11 cellular contexts compared by ENCODE assay signal in genomic region chrX:40177489-40177888, GRCh38.
A peak's percentile ranks its signal among the peaks of the same experiment; 100 is the strongest.
DNase-seq lines count a peak whose midpoint lies in the region; ATAC-seq, FAIRE-seq and TF ChIP-seq lines count a peak whose summit lies in the region.
"Had no signal": no experiment of that assay in that cellular context is flagged by ENCODE, and none has a peak within 500 bp of the region (broad histone marks: within the 10 kb centered on the region; RNA-seq: fewer than 3 reads in every experiment).

No MANE protein-coding gene starts in this region.

- no peak for TF ChIP-seq RAD21 in HepG2 (CRISPR knock-in tag; IDR thresholded peaks at IDR 0.05)

- WGBS in HepG2 (ENCODE audit: low lambda C conversion rate): 48% methylated on average over 2 of the region's 2 CpGs

- no peaks in the 10 kb centered on the region for H4K20me1 ChIP-seq in HepG2 (ENCODE audit: insufficient read depth, low read length)

- H3K36me3 Mint-ChIP-seq in activated T-cell treated with anti-CD3 and anti-CD28 coated beads, Interleukin-2, amount 50 U/mL, for 4 hours (ENCODE audit: insufficient read depth): no peaks in the 10 kb centered on the region
- H3K36me3 Mint-ChIP-seq in activated CD4-positive, alpha-beta memory T cell treated with anti-CD3 and anti-CD28 coated beads for 36 hours: peaks cover 5% of the 10 kb centered on the region

- BruUV-seq in HepG2 (replicated peaks; lab: Mats Ljungman, UMichigan): no TSS peak

- DNase-seq in activated T-cell treated with anti-CD3 and anti-CD28 coated beads, Interleukin-2, amount 50 U/mL, for 4 hours: no peak
- no peak for DNase-seq in activated T-cell treated with anti-CD3 and anti-CD28 coated beads, Interleukin-2, amount 50 U/mL, for 48 hours
- no peak for DNase-seq in activated CD4-positive, alpha-beta memory T cell treated with anti-CD3 and anti-CD28 coated beads for 36 hours
- DNase-seq in HepG2 (ENCODE audit: low spot score) (no peak), thoracic aorta (ENCODE audit: low spot score) (no peak), ACHN (no peak), SW 1271 (lab: John Stamatoyannopoulos, UW) (no peak), dedifferentiated amniotic fluid mesenchymal stem cell (ENCODE audit: extremely low spot score) (no peak)
- DNase-seq: AML-193; central memory CD4-positive, alpha-beta T cell; SIG-M5 had no signal

- no peak for TF ChIP-seq POLR2A in HepG2 (IDR thresholded peaks at IDR 0.05; ENCODE audit: insufficient read depth in 1 of 2, low read depth in 2 of 2, low read length in 2 of 2)

- H3K27ac ChIP-seq in HepG2 (ENCODE audit: extremely low read length, insufficient read depth, low read length) (peak overlapping the region; percentile 95), thoracic aorta (peak overlapping the region; percentile 93 to 96)

- intact Hi-C loops in activated CD4-positive, alpha-beta memory T cell treated with anti-CD3 and anti-CD28 coated beads for 36 hours (cut with micrococcal nuclease): loop anchor here (10.0 kb wide), 1 partner anchor 907 kb away; the partner anchor contains the start of gene USP9X
- intact Hi-C loops in HepG2 (cut with micrococcal nuclease; ENCODE audit: unreplicated experiment): loop anchor here (2.0 kb wide), 1 partner anchor 69 kb away; no protein-coding TSS in a partner anchor

- no peaks in the 10 kb centered on the region for H3K9me3 ChIP-seq in HepG2 (ENCODE audit: low read length)
- H3K9me3 ChIP-seq in thoracic aorta: no peaks in the 10 kb centered on the region

- H3K4me2 ChIP-seq in HepG2 (ENCODE audit: low read depth, low read length): peak overlapping the region; percentile 67

- H3K79me2 ChIP-seq in HepG2 (ENCODE audit: insufficient read depth, low read length): peaks cover 6% of the 10 kb centered on the region

- H3K9ac ChIP-seq in HepG2 (ENCODE audit: insufficient read depth, low read depth, low read length): peak overlapping the region; percentile 56

- H2AFZ ChIP-seq in HepG2 (ENCODE audit: low read length): no peak overlapping the region

- TF ChIP-seq CTCF in HepG2 (CRISPR knock-in tag; IDR thresholded peaks at IDR 0.05) (no peak), thoracic aorta (IDR thresholded peaks at IDR 0.05) (no peak)

- H3K4me3 ChIP-seq in HepG2 (replicated peaks in 1 of 3; ENCODE audit: insufficient read depth in 1 of 3, low read depth in 2 of 3, low read length in 3 of 3) (peak overlapping the region in 1 of 3 experiments; percentile 74; a peak in 1 of 6 replicates), thoracic aorta (peak overlapping the region; percentile 81)

- no peak for ATAC-seq in activated T-cell treated with anti-CD3 and anti-CD28 coated beads, Interleukin-2, amount 50 U/mL, for 4 hours
- ATAC-seq in HepG2 (no peak), thoracic aorta (ENCODE audit: insufficient number of reproducible peaks, low FRiP score, low read depth) (no peak)

- H3K27ac Mint-ChIP-seq in activated CD4-positive, alpha-beta memory T cell treated with anti-CD3 and anti-CD28 coated beads for 36 hours: peak overlapping the region; percentile 100

- no peak for FAIRE-seq in HepG2 (lab: Jason Lieb, UNC)

- H3K4me1 Mint-ChIP-seq in activated T-cell treated with anti-CD3 and anti-CD28 coated beads, Interleukin-2, amount 50 U/mL, for 4 hours (ENCODE audit: low read depth): peaks cover 18% of the 10 kb centered on the region
- peaks cover 14% of the 10 kb centered on the region for H3K4me1 Mint-ChIP-seq in activated CD4-positive, alpha-beta memory T cell treated with anti-CD3 and anti-CD28 coated beads for 36 hours (ENCODE audit: low read depth)

- TF ChIP-seq EP300 in HepG2 (IDR thresholded peaks at IDR 0.05; ENCODE audit: low read depth in 2 of 2, low read length in 2 of 2): no peak
- no peak for TF ChIP-seq EP300 in HepG2 (CRISPR knock-in tag; IDR thresholded peaks at IDR 0.05; ENCODE audit: borderline replicate concordance)

- H3K36me3 ChIP-seq in HepG2 (replicated peaks in 1 of 2; ENCODE audit: control insufficient read depth in 1 of 2, insufficient read depth in 2 of 2, low read length in 2 of 2) (no peaks in the 10 kb centered on the region), thoracic aorta (no peaks in the 10 kb centered on the region)

- in situ Hi-C loops in HepG2 (cut with HindIII; ENCODE audit: extremely low pct_ligation_motif_present, low pct_unique_long_range_greater_than_20kb): no loop called here
- in situ Hi-C loops in ACHN (cut with HindIII; ENCODE audit: low pct_ligation_motif_present, low pct_unique_long_range_greater_than_20kb, low sequenced_read_pairs): no loop called here

- POLR2A ChIA-PET in activated CD4-positive, alpha-beta memory T cell treated with anti-CD3 and anti-CD28 coated beads for 36 hours (lab: Charles Lee): interaction anchor here (0.8 to 1.8 kb wide), 7 partner anchors 11 to 323 kb away, joined by 3 to 7 read pairs (median 3); no protein-coding TSS in a partner anchor
- POLR2A ChIA-PET in HepG2 (lab: Yijun Ruan, JAX): interaction anchor here (0.9 to 3.9 kb wide), 19 partner anchors 9 to 446 kb away, joined by 3 to 41 read pairs (median 6); partner anchors contain the start of gene BCOR

- no peaks in the 10 kb centered on the region for H3K27me3 Mint-ChIP-seq in activated T-cell treated with anti-CD3 and anti-CD28 coated beads, Interleukin-2, amount 50 U/mL, for 4 hours (ENCODE audit: low read depth)
- no peaks in the 10 kb centered on the region for H3K27me3 Mint-ChIP-seq in activated CD4-positive, alpha-beta memory T cell treated with anti-CD3 and anti-CD28 coated beads for 36 hours

- no peaks in the 10 kb centered on the region for H3K9me3 Mint-ChIP-seq in activated T-cell treated with anti-CD3 and anti-CD28 coated beads, Interleukin-2, amount 50 U/mL, for 4 hours
- H3K9me3 Mint-ChIP-seq in activated CD4-positive, alpha-beta memory T cell treated with anti-CD3 and anti-CD28 coated beads for 36 hours: peaks cover 3% of the 10 kb centered on the region

- H3K27me3 ChIP-seq in HepG2 (ENCODE audit: control insufficient read depth in 1 of 2, insufficient read depth in 2 of 2, low read length in 2 of 2) (no peaks in the 10 kb centered on the region), thoracic aorta (replicated peaks; ENCODE audit: insufficient read depth) (no peaks in the 10 kb centered on the region)

- H3K4me3 Mint-ChIP-seq in activated T-cell treated with anti-CD3 and anti-CD28 coated beads, Interleukin-2, amount 50 U/mL, for 4 hours: peak overlapping the region; percentile 85
- peak overlapping the region; percentile 90 for H3K4me3 Mint-ChIP-seq in activated CD4-positive, alpha-beta memory T cell treated with anti-CD3 and anti-CD28 coated beads for 36 hours

- CTCF ChIA-PET in activated CD4-positive, alpha-beta memory T cell treated with anti-CD3 and anti-CD28 coated beads for 36 hours (lab: Charles Lee): interaction anchor here (1.0 to 1.4 kb wide), 2 partner anchors 9 to 80 kb away, joined by 4 to 5 read pairs; partner anchors contain the start of gene BCOR
- CTCF ChIA-PET in HepG2 (lab: Yijun Ruan, JAX; ENCODE audit: low intra/inter-chr PET ratio, low total read pairs): no interaction called here

- H3K4me1 ChIP-seq in HepG2 (ENCODE audit: insufficient read depth, low read length) (peaks cover 36% of the 10 kb centered on the region), thoracic aorta (ENCODE audit: control insufficient read depth in 1 of 2, low read depth in 2 of 2) (peaks cover 7 to 10% of the 10 kb centered on the region in 2 donors)

TF ChIP-seq in HepG2, 621 proteins besides CTCF, POLR2A, EP300 and RAD21:
- TF ChIP-seq NFYB (CRISPR knock-in tag; IDR thresholded peaks at IDR 0.05) (no peak), RFX1 (IDR thresholded peaks at IDR 0.05) (no peak), ATM (IDR thresholded peaks at IDR 0.05; ENCODE audit: borderline replicate concordance) (no peak), CENPT (CRISPR knock-in tag; IDR thresholded peaks at IDR 0.05; ENCODE audit: low read depth) (no peak), SRY (CRISPR knock-in tag; IDR thresholded peaks at IDR 0.05) (no peak), SP4 (CRISPR knock-in tag; IDR thresholded peaks at IDR 0.05) (no peak), ZNF879 (CRISPR knock-in tag; IDR thresholded peaks at IDR 0.05) (no peak), MIXL1 (CRISPR knock-in tag; IDR thresholded peaks at IDR 0.05) (no peak), ZFP36L2 (CRISPR knock-in tag; IDR thresholded peaks at IDR 0.05) (no peak), RBAK (CRISPR knock-in tag; IDR thresholded peaks at IDR 0.05) (no peak), ZNF549 (CRISPR knock-in tag; IDR thresholded peaks at IDR 0.05) (no peak), MTA1 (CRISPR knock-in tag; IDR thresholded peaks at IDR 0.05; ENCODE audit: borderline replicate concordance) (no peak), MLXIP (CRISPR knock-in tag; IDR thresholded peaks at IDR 0.05; ENCODE audit: borderline replicate concordance) (no peak), MXD4 (CRISPR knock-in tag; IDR thresholded peaks at IDR 0.05) (no peak)
TF ChIP-seq in HepG2: peak in this region for 0.
